11 cellular contexts compared by ENCODE assay signal in genomic region chr11:45884596-45885185, GRCh38. TPM values are rescaled to one million over a fixed set of nuclear protein-coding genes. Genes with fewer than 3 reads are reported as not detected.
DNase-seq lines count a peak whose midpoint lies in the region; ATAC-seq and TF ChIP-seq lines count a peak whose summit lies in the region.
"Had no signal": no experiment of that assay in that cellular context is flagged by ENCODE, and none has a peak within 500 bp of the region (broad histone marks: within the 10 kb centered on the region; RNA-seq: fewer than 3 reads in every experiment).

No MANE protein-coding gene starts in this region.

- TF ChIP-seq CTCF in DOHH2 (IDR thresholded peaks at IDR 0.05; ENCODE audit: low read depth, low read length, poor library complexity, severe bottlenecking) = no peak
- TF ChIP-seq CTCF in chondrocyte (IDR thresholded peaks at IDR 0.05) = no peak
- TF ChIP-seq CTCF in osteoblast (IDR thresholded peaks at IDR 0.05; ENCODE audit: extremely low read depth, low read depth, low read length) = no peak

- H3F3A ChIP-seq in DOHH2 (ENCODE audit: control insufficient read depth, insufficient read depth) = no peaks in the 10 kb centered on the region

- no peaks in the 10 kb centered on the region for H3K9me3 Mint-ChIP-seq in chondrocyte (ENCODE audit: low read depth)

- H3K79me2 ChIP-seq in DOHH2 (ENCODE audit: control insufficient read depth, low read length) (no peaks in the 10 kb centered on the region), osteoblast (ENCODE audit: insufficient read depth, low read length) (no peaks in the 10 kb centered on the region)

- H3K27ac Mint-ChIP-seq in chondrocyte (ENCODE audit: unreplicated experiment) = no peak overlapping the region

- H3K4me2 ChIP-seq in DOHH2 (ENCODE audit: low read length) (peak overlapping the region; percentile 77), osteoblast (ENCODE audit: insufficient read depth, low read length) (no peak overlapping the region)

- peaks cover 2% of the 10 kb centered on the region for H3K27me3 Mint-ChIP-seq in chondrocyte (ENCODE audit: low read depth)

- peak overlapping the region; percentile 70 for H3K4me3 Mint-ChIP-seq in chondrocyte (ENCODE audit: unreplicated experiment)

- no peaks in the 10 kb centered on the region for H3K9me2 ChIP-seq in DOHH2 (replicated peaks; ENCODE audit: control insufficient read depth, low read length)

- 0 out of 2 replicates have a peak, but pooled peaks cover 5% of the 10 kb centered on the region for H3K27me3 ChIP-seq in DOHH2 (ENCODE audit: control insufficient read depth, low read length)
- peaks cover 29% of the 10 kb centered on the region for H3K27me3 ChIP-seq in NT2/D1 (ENCODE audit: insufficient read depth, insufficient read length)
- peaks cover 12% of the 10 kb centered on the region for H3K27me3 ChIP-seq in osteoblast (ENCODE audit: insufficient read depth, low read length)
- H3K27me3 ChIP-seq: MG63 had no signal

- ATAC-seq in GM21717 (IDR thresholded peaks at IDR 0.05; ENCODE audit: unreplicated experiment) (no peak), GM19395 (IDR thresholded peaks at IDR 0.05; ENCODE audit: unreplicated experiment) (no peak)

- in situ Hi-C loops in KBM-7 (cut with MboI; ENCODE audit: low pct_unique_long_range_greater_than_20kb, low sequenced_read_pairs) = no loop called here

- H3K9me3 ChIP-seq in DOHH2 (ENCODE audit: control insufficient read depth, insufficient read depth, low read length) (no peaks in the 10 kb centered on the region), NT2/D1 (ENCODE audit: insufficient read depth, low read length) (no peaks in the 10 kb centered on the region), osteoblast (ENCODE audit: low read depth, low read length) (no peaks in the 10 kb centered on the region)
- H3K9me3 ChIP-seq: lower lobe of right lung, MG63, sigmoid colon had no signal

- H2AFZ ChIP-seq in osteoblast (ENCODE audit: low read length) = no peak overlapping the region

- H3K27ac ChIP-seq in DOHH2 (ENCODE audit: low read depth, low read length) (no peak overlapping the region), osteoblast (ENCODE audit: low read depth, low read length) (no peak overlapping the region)
- H3K27ac ChIP-seq: lower lobe of right lung, sigmoid colon had no signal

- no peak overlapping the region for H3K9ac ChIP-seq in NT2/D1 (ENCODE audit: insufficient read length, low read depth)

- peaks cover 6% of the 10 kb centered on the region for H3K4me1 Mint-ChIP-seq in chondrocyte (ENCODE audit: low read depth)

- H3K36me3 Mint-ChIP-seq in chondrocyte (ENCODE audit: low read depth) = peaks cover 10% of the 10 kb centered on the region

- H3K4me3 ChIP-seq in DOHH2 (ENCODE audit: low read length) (peak overlapping the region; percentile 69), NT2/D1 (ENCODE audit: insufficient read length, low read depth) (peak overlapping the region; percentile 3), osteoblast (ENCODE audit: insufficient read depth, low read length) (no peak overlapping the region)

- H3K36me3 ChIP-seq in DOHH2 (ENCODE audit: control insufficient read depth, low read length) = no peaks in the 10 kb centered on the region; the same call in 1 of the 2 replicates
- H3K36me3 ChIP-seq in NT2/D1 (ENCODE audit: insufficient read depth, insufficient read length, low read length) = peaks cover 18% of the 10 kb centered on the region
- H3K36me3 ChIP-seq in osteoblast (ENCODE audit: insufficient read depth, low read length) = peaks cover 17% of the 10 kb centered on the region
- H3K36me3 ChIP-seq: MG63 had no signal

- no peak for DNase-seq in NT2/D1 (ENCODE audit: low read depth, low spot score)
- DNase-seq in chondrocyte (ENCODE audit: low spot score) = peak; percentile 35
- DNase-seq in osteoblast (ENCODE audit: insufficient read length, low spot score, missing footprints) = peak; percentile 84
- no peak for DNase-seq in KBM-7
- DNase-seq: cortex of kidney, sigmoid colon had no signal

- H3K4me1 ChIP-seq in DOHH2 (ENCODE audit: control insufficient read depth, low read length) (peaks cover 8% of the 10 kb centered on the region), NT2/D1 (ENCODE audit: insufficient read depth, insufficient read length) (peaks cover 8% of the 10 kb centered on the region), osteoblast (ENCODE audit: insufficient read depth, low read length) (peaks cover 3% of the 10 kb centered on the region)
- H3K4me1 ChIP-seq: lower lobe of right lung had no signal

- H4K20me1 ChIP-seq in DOHH2 (ENCODE audit: control insufficient read depth, insufficient read depth, low read depth, low read length) = 0 out of 2 replicates have a peak, but pooled peaks cover 5% of the 10 kb centered on the region
- H4K20me1 ChIP-seq in osteoblast (ENCODE audit: insufficient read depth, low read length) = peaks cover 41% of the 10 kb centered on the region

RNA-seq across cellular contexts. Expression of gene MAPK8IP1, which starts 0.8 kb away (rescaled TPM):
- total RNA-seq in chondrocyte (6.7 to 10.8 TPM (median 9.6 TPM) in 3 replicates), osteoblast (8.0 and 9.7 TPM in 2 replicates)

RNA-seq across cellular contexts. Expression of gene FREY1, which starts 22.4 kb away (rescaled TPM):
- total RNA-seq in chondrocyte = 0.49 to 1.4 TPM (median 0.80 TPM) in 3 replicates
- total RNA-seq in osteoblast = 0.88 and 1.8 TPM in 2 replicates

RNA-seq across cellular contexts. Expression of gene PEX16, which starts 33.0 kb away (rescaled TPM):
- total RNA-seq in chondrocyte = 17.5 to 22.8 TPM (median 20.4 TPM) in 3 replicates
- 27.4 and 28.6 TPM in 2 replicates for total RNA-seq in osteoblast

RNA-seq across cellular contexts. Expression of gene CRY2, which starts 37.4 kb away (rescaled TPM):
- total RNA-seq in chondrocyte (12.2 to 16.8 TPM (median 13.8 TPM) in 3 replicates), osteoblast (21.0 and 21.8 TPM in 2 replicates)

RNA-seq across cellular contexts. Expression of gene LARGE2, which starts 37.8 kb away (rescaled TPM):
- total RNA-seq in chondrocyte = not detected in 3 replicates
- total RNA-seq in osteoblast = not detected in 2 replicates
- total RNA-seq: sigmoid colon had no signal

Comparison
In these comparisons a context has a peak if more than half of its experiments do, and no peak if none do; other contexts are left out.
1. DNase-seq: peak in chondrocyte (single experiment) and osteoblast (single experiment); none in NT2/D1 (single experiment) and KBM-7 (single experiment).